16 cellular contexts compared by ENCODE assay signal in genomic region chr5:117054808-117055398, GRCh38.
DNase-seq lines count a peak whose midpoint lies in the region; ATAC-seq and TF ChIP-seq lines count a peak whose summit lies in the region.
"Had no signal": no experiment of that assay in that cellular context is flagged by ENCODE, and none has a peak within 500 bp of the region (broad histone marks: within the 10 kb centered on the region; RNA-seq: fewer than 3 reads in every experiment).

No MANE protein-coding gene starts in this region.

- ATAC-seq in WTC11 (no peak), GM19452 (IDR thresholded peaks at IDR 0.05; ENCODE audit: unreplicated experiment) (no peak)
- ATAC-seq: activated T-cell treated with anti-CD3 and anti-CD28 coated beads, Interleukin-2, amount 50 U/mL, for 4 hours; psoas muscle; Right ventricle myocardium inferior had no signal

- H3K9me3 Mint-ChIP-seq in WTC11, result peaks cover 7% of the 10 kb centered on the region; the same call in 1 of the 2 replicates
- H3K9me3 Mint-ChIP-seq in nephron, result peaks cover 2% of the 10 kb centered on the region
- H3K9me3 Mint-ChIP-seq: activated T-cell treated with anti-CD3 and anti-CD28 coated beads, Interleukin-2, amount 50 U/mL, for 4 hours had no signal

- peaks cover 13% of the 10 kb centered on the region for H3K36me3 Mint-ChIP-seq in WTC11
- no peaks in the 10 kb centered on the region for H3K36me3 Mint-ChIP-seq in nephron (ENCODE audit: low read depth)
- H3K36me3 Mint-ChIP-seq: activated CD4-positive, alpha-beta memory T cell treated with anti-CD3 and anti-CD28 coated beads for 36 hours; activated naive CD4-positive, alpha-beta T cell treated with anti-CD3 and anti-CD28 coated beads, Interleukin-2, amount 50 U/mL, for 24 hours; mesothelial cell of epicardium had no signal

- H3K4me1 Mint-ChIP-seq in WTC11 (peaks cover 74% of the 10 kb centered on the region), nephron (peaks cover 29% of the 10 kb centered on the region)
- H3K4me1 Mint-ChIP-seq: activated naive CD4-positive, alpha-beta T cell treated with anti-CD3 and anti-CD28 coated beads, Interleukin-2, amount 50 U/mL, for 24 hours had no signal

- POLR2A ChIA-PET in WTC11 (lab: Charles Lee), result no interaction called here

- no peak for TF ChIP-seq CTCF in WTC11 (IDR thresholded peaks at IDR 0.05)
- no peak for TF ChIP-seq CTCF in nephron (IDR thresholded peaks at IDR 0.05; ENCODE audit: unreplicated experiment in 3 of 3)

- H3K27me3 Mint-ChIP-seq in WTC11 (ENCODE audit: low read depth), result no peaks in the 10 kb centered on the region; the same call in 1 of the 2 replicates
- no peaks in the 10 kb centered on the region for H3K27me3 Mint-ChIP-seq in nephron (ENCODE audit: low read depth)
- H3K27me3 Mint-ChIP-seq: activated CD4-positive, alpha-beta memory T cell treated with anti-CD3 and anti-CD28 coated beads for 36 hours; activated naive CD4-positive, alpha-beta T cell treated with anti-CD3 and anti-CD28 coated beads, Interleukin-2, amount 50 U/mL, for 24 hours had no signal

- H3K27ac Mint-ChIP-seq in WTC11 (peak overlapping the region; percentile 69), nephron (peak overlapping the region; percentile 18 to 72 (median 51))
- H3K27ac Mint-ChIP-seq: activated CD4-positive, alpha-beta memory T cell treated with anti-CD3 and anti-CD28 coated beads for 36 hours; activated naive CD4-positive, alpha-beta T cell treated with anti-CD3 and anti-CD28 coated beads, Interleukin-2, amount 50 U/mL, for 24 hours; mesothelial cell of epicardium had no signal

- no peak overlapping the region for H3K4me3 Mint-ChIP-seq in WTC11
- no peak overlapping the region for H3K4me3 Mint-ChIP-seq in nephron
- H3K4me3 Mint-ChIP-seq: activated CD4-positive, alpha-beta memory T cell treated with anti-CD3 and anti-CD28 coated beads for 36 hours; activated naive CD4-positive, alpha-beta T cell treated with anti-CD3 and anti-CD28 coated beads, Interleukin-2, amount 50 U/mL, for 24 hours; activated T-cell treated with anti-CD3 and anti-CD28 coated beads, Interleukin-2, amount 50 U/mL, for 4 hours; mesothelial cell of epicardium had no signal

- DNase-seq in DMS79 treated with DMSO at 0.1 percent for 48 hours (lab: John Stamatoyannopoulos, UW) (peak; percentile 65), NCI-H2081 treated with DMSO at 0.1 percent for 48 hours (lab: John Stamatoyannopoulos, UW) (peak; percentile 28), WTC11 (ENCODE audit: low spot score) (no peak), activated gamma-delta T cell (lab: John Stamatoyannopoulos, UW) (no peak)
- DNase-seq in activated CD4-positive, alpha-beta T cell treated with anti-CD3 and anti-CD28 coated beads for 4 hours, result no peak
- DNase-seq: activated CD4-positive, alpha-beta memory T cell treated with anti-CD3 and anti-CD28 coated beads for 36 hours; activated T-cell treated with anti-CD3 and anti-CD28 coated beads, Interleukin-2, amount 50 U/mL, for 4 hours; AML-193; Caco-2; NCI-H2107; psoas muscle had no signal

- CTCF ChIA-PET in WTC11 (lab: Charles Lee), result no interaction called here

TF ChIP-seq in WTC11, 78 proteins besides CTCF, POLR2A, EP300 and RAD21:
- TF ChIP-seq JUN (CRISPR knock-in tag; IDR thresholded peaks at IDR 0.05) (no peak), SMAD4 (CRISPR knock-in tag; IDR thresholded peaks at IDR 0.05) (no peak), SP1 (CRISPR knock-in tag; conservative IDR thresholded peaks at IDR 0.05) (no peak)

Comparison
In these comparisons a context has a peak if more than half of its experiments do, and no peak if none do; other contexts are left out.
1. DNase-seq: peak in DMS79 treated with DMSO at 0.1 percent for 48 hours (single experiment) and NCI-H2081 treated with DMSO at 0.1 percent for 48 hours (single experiment); none in WTC11 (single experiment), activated gamma-delta T cell (single experiment) and activated CD4-positive, alpha-beta T cell treated with anti-CD3 and anti-CD28 coated beads for 4 hours (0 of 2).